ENCODE assay signal across 1 cellular context in the genomic region with DNA sequence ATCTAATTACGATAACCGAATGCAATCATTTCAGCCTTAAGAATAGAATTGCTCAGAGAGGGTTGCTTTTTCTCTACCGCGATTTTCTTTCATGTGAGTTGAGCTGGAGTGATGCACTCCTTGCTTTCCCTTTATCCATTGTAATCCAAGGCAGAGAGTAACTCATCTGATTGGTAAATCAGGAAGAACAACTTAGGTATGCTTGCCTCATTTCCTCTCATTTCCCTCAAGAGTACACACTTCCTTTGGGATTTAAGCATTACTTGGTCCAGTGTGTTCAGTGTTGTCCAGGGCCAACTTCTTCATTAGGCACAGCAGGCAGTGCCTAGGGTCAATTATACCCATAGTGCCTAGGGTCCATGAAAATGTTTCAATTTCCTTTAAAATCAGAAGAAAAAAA.
TF ChIP-seq lines count a peak whose summit lies in the region.

No MANE protein-coding gene starts in this region.

TF ChIP-seq in GM23338, 12 proteins besides CTCF, POLR2A, EP300 and RAD21 (continued from another document):
- TF ChIP-seq ZNF462 (CRISPR knock-in tag; IDR thresholded peaks at IDR 0.05) (no peak), EZH2 (IDR thresholded peaks at IDR 0.05; ENCODE audit: low read depth, unreplicated experiment) (no peak), ETS1 (IDR thresholded peaks at IDR 0.05) (no peak), EZH2phosphoT487 (IDR thresholded peaks at IDR 0.05; ENCODE audit: unreplicated experiment) (no peak)
- TF ChIP-seq, protein P1, sequence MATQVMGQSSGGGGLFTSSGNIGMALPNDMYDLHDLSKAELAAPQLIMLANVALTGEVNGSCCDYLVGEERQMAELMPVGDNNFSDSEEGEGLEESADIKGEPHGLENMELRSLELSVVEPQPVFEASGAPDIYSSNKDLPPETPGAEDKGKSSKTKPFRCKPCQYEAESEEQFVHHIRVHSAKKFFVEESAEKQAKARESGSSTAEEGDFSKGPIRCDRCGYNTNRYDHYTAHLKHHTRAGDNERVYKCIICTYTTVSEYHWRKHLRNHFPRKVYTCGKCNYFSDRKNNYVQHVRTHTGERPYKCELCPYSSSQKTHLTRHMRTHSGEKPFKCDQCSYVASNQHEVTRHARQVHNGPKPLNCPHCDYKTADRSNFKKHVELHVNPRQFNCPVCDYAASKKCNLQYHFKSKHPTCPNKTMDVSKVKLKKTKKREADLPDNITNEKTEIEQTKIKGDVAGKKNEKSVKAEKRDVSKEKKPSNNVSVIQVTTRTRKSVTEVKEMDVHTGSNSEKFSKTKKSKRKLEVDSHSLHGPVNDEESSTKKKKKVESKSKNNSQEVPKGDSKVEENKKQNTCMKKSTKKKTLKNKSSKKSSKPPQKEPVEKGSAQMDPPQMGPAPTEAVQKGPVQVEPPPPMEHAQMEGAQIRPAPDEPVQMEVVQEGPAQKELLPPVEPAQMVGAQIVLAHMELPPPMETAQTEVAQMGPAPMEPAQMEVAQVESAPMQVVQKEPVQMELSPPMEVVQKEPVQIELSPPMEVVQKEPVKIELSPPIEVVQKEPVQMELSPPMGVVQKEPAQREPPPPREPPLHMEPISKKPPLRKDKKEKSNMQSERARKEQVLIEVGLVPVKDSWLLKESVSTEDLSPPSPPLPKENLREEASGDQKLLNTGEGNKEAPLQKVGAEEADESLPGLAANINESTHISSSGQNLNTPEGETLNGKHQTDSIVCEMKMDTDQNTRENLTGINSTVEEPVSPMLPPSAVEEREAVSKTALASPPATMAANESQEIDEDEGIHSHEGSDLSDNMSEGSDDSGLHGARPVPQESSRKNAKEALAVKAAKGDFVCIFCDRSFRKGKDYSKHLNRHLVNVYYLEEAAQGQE (IDR thresholded peaks at IDR 0.05; ENCODE audit: unreplicated experiment): no peak
TF ChIP-seq in GM23338: peak in this region for 0.
